ENCODE assay signal across 20 cellular contexts in genomic region chr17:28225872-28226271, GRCh38.
DNase-seq lines count a peak whose midpoint lies in the region; FAIRE-seq and TF ChIP-seq lines count a peak whose summit lies in the region.
"Had no signal": no experiment of that assay in that cellular context is flagged by ENCODE, and none has a peak within 500 bp of the region (broad histone marks: within the 10 kb centered on the region; RNA-seq: fewer than 3 reads in every experiment).

No MANE protein-coding gene starts in this region.

- H3T11ph ChIP-seq in H9 (ENCODE audit: low read length): no peak overlapping the region

- no peak overlapping the region for H3K4me3 ChIP-seq in WERI-Rb-1 (ENCODE audit: low read depth, low read length)
- H3K4me3 ChIP-seq in kidney (ENCODE audit: low read length in 2 of 2): no peak overlapping the region
- H3K4me3 ChIP-seq in transverse colon: no peak overlapping the region
- H3K4me3 ChIP-seq: SJSA1 had no signal

- H3K4me1 Mint-ChIP-seq in H9 (peaks cover 24 to 31% of the 10 kb centered on the region in 2 experiments), progenitor cell of endocrine pancreas (ENCODE audit: low read depth) (peaks cover 9% of the 10 kb centered on the region)

- no peak overlapping the region for H3K14ac ChIP-seq in H9 (ENCODE audit: insufficient read depth, low read length)

- no peak overlapping the region for H3K23ac ChIP-seq in H9 (ENCODE audit: insufficient read length, low read depth, low read length)

- H3K4me1 ChIP-seq in H9 (ENCODE audit: insufficient read depth, low read length) (peaks cover 3% of the 10 kb centered on the region; the same call in 1 of the 2 replicates), kidney (ENCODE audit: control insufficient read depth in 1 of 2, insufficient read depth in 1 of 2, low read depth in 1 of 2, low read length in 2 of 2) (peaks cover 3 to 12% of the 10 kb centered on the region in 2 donors), transverse colon (peaks cover 0 to 13% (median 11%) of the 10 kb centered on the region in 4 donors)

- peaks cover 15 to 16% of the 10 kb centered on the region in 2 experiments for H3K9me3 Mint-ChIP-seq in H9
- peaks cover 8% of the 10 kb centered on the region for H3K9me3 Mint-ChIP-seq in progenitor cell of endocrine pancreas (ENCODE audit: low read depth)

- no peak overlapping the region for H3K4me2 ChIP-seq in H9 (ENCODE audit: insufficient read depth, insufficient read length, low read length)

- TF ChIP-seq CTCF in H9 (conservative IDR thresholded peaks at IDR 0.05) (no peak), WERI-Rb-1 (IDR thresholded peaks at IDR 0.05; ENCODE audit: low read depth, low read length) (no peak), kidney (IDR thresholded peaks at IDR 0.05; ENCODE audit: borderline replicate concordance, extremely low read depth, insufficient read depth) (no peak), progenitor cell of endocrine pancreas (IDR thresholded peaks at IDR 0.05; ENCODE audit: unreplicated experiment) (no peak), transverse colon (IDR thresholded peaks at IDR 0.05) (no peak)

- no peak overlapping the region for H4K8ac ChIP-seq in H9 (replicated peaks; ENCODE audit: insufficient read length, low read depth, low read length)

- H2BK15ac ChIP-seq in H9 (ENCODE audit: low read depth, low read length): no peak overlapping the region

- H3K27me3 Mint-ChIP-seq in H9 (ENCODE audit: low read depth) (peaks cover 2% of the 10 kb centered on the region), progenitor cell of endocrine pancreas (peaks cover 29% of the 10 kb centered on the region)

- H2BK120ac ChIP-seq in H9 (ENCODE audit: low read depth, low read length, poor library complexity, severe bottlenecking): no peak overlapping the region

- in situ Hi-C loops in transverse colon (cut with MboI; ENCODE audit: low pct_ligation_motif_present in 1 of 4, low pct_unique_long_range_greater_than_20kb in 1 of 4, low sequenced_read_pairs in 3 of 4): loop anchor here in 3 of 4 donors (25.0 kb wide), 2 partner anchors 189 to 439 kb away; partner anchors contain the start of gene NLK (in 1 of the 3)

- no peak overlapping the region for H4K5ac ChIP-seq in H9 (ENCODE audit: insufficient read length, low read depth, low read length)

- peaks cover 10% of the 10 kb centered on the region for H3K23me2 ChIP-seq in H9 (ENCODE audit: insufficient read length, low read depth, low read length, poor library complexity, severe bottlenecking)

- no peak overlapping the region for H3K56ac ChIP-seq in H9 (ENCODE audit: insufficient read length, low read depth, low read length)

- no peak overlapping the region for H2AK5ac ChIP-seq in H9 (ENCODE audit: insufficient read length, low read length)

- no peak overlapping the region for H3K18ac ChIP-seq in H9 (ENCODE audit: insufficient read length, low read depth, low read length)

- H2BK12ac ChIP-seq in H9 (ENCODE audit: insufficient read length, low read depth, low read length): no peak overlapping the region

- intact Hi-C loops in kidney (cut with DNase I): no loop called here
- intact Hi-C loops in transverse colon (cut with DNase I; ENCODE audit: low total_unique reads): no loop called here

- FAIRE-seq in kidney (lab: Jason Lieb, UNC): no peak
- FAIRE-seq: GM12892 had no signal

- H3K9me3 ChIP-seq in H9 (ENCODE audit: control insufficient read depth, low read depth, low read length) (no peaks in the 10 kb centered on the region), WERI-Rb-1 (ENCODE audit: severe bottlenecking) (peaks cover 7% of the 10 kb centered on the region), kidney (ENCODE audit: control insufficient read depth in 1 of 2, low read length in 2 of 2) (no peaks in the 10 kb centered on the region), transverse colon (no peaks in the 10 kb centered on the region)
- H3K9me3 ChIP-seq: SJSA1 had no signal

- H3K79me1 ChIP-seq in H9 (ENCODE audit: insufficient read depth, low read depth, low read length, poor library complexity, severe bottlenecking): no peaks in the 10 kb centered on the region

- TF ChIP-seq POLR2A in erythroblast (IDR thresholded peaks at IDR 0.05; ENCODE audit: low read length): no peak
- no peak for TF ChIP-seq POLR2A in transverse colon (IDR thresholded peaks at IDR 0.05)

- no peak for TF ChIP-seq EP300 in transverse colon (IDR thresholded peaks at IDR 0.05; ENCODE audit: low read depth)

- H4K91ac ChIP-seq in H9 (ENCODE audit: insufficient read length, low read depth, low read length): no peak overlapping the region

- no peak overlapping the region for H2BK5ac ChIP-seq in H9 (ENCODE audit: insufficient read length, low read length)

- H3K27ac Mint-ChIP-seq in H9: no peak overlapping the region
- H3K27ac Mint-ChIP-seq in progenitor cell of endocrine pancreas: peak overlapping the region; percentile 38
- H3K27ac Mint-ChIP-seq: B cell; CD4-positive, CD25-positive, alpha-beta regulatory T cell had no signal

- H3K79me2 ChIP-seq in H9 (ENCODE audit: insufficient read depth, low read length): no peaks in the 10 kb centered on the region

- no peak overlapping the region for H3K4ac ChIP-seq in H9 (ENCODE audit: low read depth, low read length)

- no peak overlapping the region for H2AFZ ChIP-seq in H9 (ENCODE audit: low read length)

- WGBS in H9 (ENCODE audit: extremely low coverage, insufficient read length, low lambda C conversion rate): no CpG with 5 or more reads among the region's 1 CpG
- WGBS in transverse colon (ENCODE audit: low coverage in 1 of 2), 2 donors: 50% methylated on average over 1 of the region's 1 CpG; no CpG with 5 or more reads in 1 of the 2 donors

- peaks cover 13 to 19% (median 16%) of the 10 kb centered on the region in 3 experiments; a peak in 6 of 7 replicates for H3K36me3 Mint-ChIP-seq in H9 (ENCODE audit: insufficient read depth in 1 of 3, low read depth in 3 of 3)
- H3K36me3 Mint-ChIP-seq in progenitor cell of endocrine pancreas (ENCODE audit: insufficient read depth): peaks cover 9% of the 10 kb centered on the region
- H3K36me3 Mint-ChIP-seq: CD4-positive, CD25-positive, alpha-beta regulatory T cell had no signal

- H3K36me3 ChIP-seq in WERI-Rb-1 (no peaks in the 10 kb centered on the region), kidney (ENCODE audit: control insufficient read depth in 1 of 2, insufficient read depth in 2 of 2, low read length in 2 of 2) (no peaks in the 10 kb centered on the region), transverse colon (no peaks in the 10 kb centered on the region)
- H3K36me3 ChIP-seq: SJSA1 had no signal

- H3K4me3 Mint-ChIP-seq in H9 (peak overlapping the region; percentile 44 to 88; a peak in 3 of 5 replicates), progenitor cell of endocrine pancreas (ENCODE audit: low read depth) (no peak overlapping the region)
- H3K4me3 Mint-ChIP-seq: B cell had no signal

- H3K27ac ChIP-seq in H9 (ENCODE audit: insufficient read length, low read depth, low read length) (no peak overlapping the region), WERI-Rb-1 (peak overlapping the region; percentile 82), kidney (ENCODE audit: low read depth in 2 of 2, low read length in 2 of 2) (no peak overlapping the region), transverse colon (no peak overlapping the region)
- H3K27ac ChIP-seq: SJSA1 had no signal

- no peak for DNase-seq in H9
- DNase-seq in WERI-Rb-1: no peak
- DNase-seq in kidney: peak; percentile 22
- no peak for DNase-seq in progenitor cell of endocrine pancreas (ENCODE audit: low spot score, unreplicated experiment)
- no peak for DNase-seq in DMS79 treated with DMSO at 0.1 percent for 48 hours (lab: John Stamatoyannopoulos, UW)
- DNase-seq in erythroblast (lab: John Stamatoyannopoulos, UW): no peak
- no peak for DNase-seq in AG08395 (ENCODE audit: low spot score)
- DNase-seq in transverse colon: no peak
- DNase-seq: CD4-positive, CD25-positive, alpha-beta regulatory T cell; COR-L47; DMS53; GOT3; KBM-7; NCI-H1105 treated with DMSO at 0.1 percent for 48 hours; NCI-H1694; NCI-H510A treated with DMSO at 0.1 percent for 48 hours; PC-3 had no signal

- H4K20me1 ChIP-seq in H9 (ENCODE audit: control insufficient read depth, insufficient read depth, insufficient read length): no peaks in the 10 kb centered on the region

- H3K27me3 ChIP-seq in H9 (ENCODE audit: insufficient read depth, low read length) (no peaks in the 10 kb centered on the region), WERI-Rb-1 (ENCODE audit: insufficient read depth, low read depth, severe bottlenecking) (no peaks in the 10 kb centered on the region), transverse colon (peaks cover 32% of the 10 kb centered on the region)
- H3K27me3 ChIP-seq: SJSA1 had no signal

- H3K9ac ChIP-seq in H9 (ENCODE audit: extremely low read depth, insufficient read length, low read length) (no peak overlapping the region), kidney (ENCODE audit: low read length in 2 of 2) (no peak overlapping the region)

- H2BK20ac ChIP-seq in H9 (ENCODE audit: low read depth, low read length, poor library complexity, severe bottlenecking): no peak overlapping the region
